Comparison of ENCODE assay signal across 8 cellular contexts in genomic region chr10:33336606-33337334, GRCh38. TPM values are rescaled to one million over a fixed set of nuclear protein-coding genes. Genes with fewer than 3 reads are reported as not detected.
DNase-seq lines count a peak whose midpoint lies in the region; ATAC-seq and TF ChIP-seq lines count a peak whose summit lies in the region.

No MANE protein-coding gene starts in this region.

- H3K4me1 ChIP-seq in SJCRH30 (peaks cover 5% of the 10 kb centered on the region; the same call in 1 of the 2 replicates), mucosa of descending colon (ENCODE audit: low read depth) (no peaks in the 10 kb centered on the region), vagina (peaks cover 35% of the 10 kb centered on the region)

- ATAC-seq in mucosa of descending colon = peak; percentile 5
- no peak for ATAC-seq in HG02870 (IDR thresholded peaks at IDR 0.05; ENCODE audit: unreplicated experiment)

- H3K27ac ChIP-seq in SJCRH30 (no peak overlapping the region), vagina (peak overlapping the region; percentile 85)

- no peak for TF ChIP-seq CTCF in epithelial cell of proximal tubule (conservative IDR thresholded peaks at IDR 0.05; ENCODE audit: low read depth, low read length)
- TF ChIP-seq CTCF in mucosa of descending colon (IDR thresholded peaks at IDR 0.05) = no peak
- no peak for TF ChIP-seq CTCF in vagina (IDR thresholded peaks at IDR 0.05)

- H3K4me3 ChIP-seq in SJCRH30 (peak overlapping the region; percentile 75), epithelial cell of proximal tubule (ENCODE audit: low read depth, low read length) (peak overlapping the region; percentile 80), mucosa of descending colon (no peak overlapping the region), vagina (peak overlapping the region; percentile 80 to 86)

- no peak for TF ChIP-seq POLR2A in vagina (IDR thresholded peaks at IDR 0.05)

- H3K36me3 ChIP-seq in SJCRH30 (no peaks in the 10 kb centered on the region), mucosa of descending colon (ENCODE audit: low read depth) (no peaks in the 10 kb centered on the region), vagina (no peaks in the 10 kb centered on the region)

- peak; percentile 20 for DNase-seq in NCI-H2171 treated with DMSO at 0.1 percent for 48 hours (lab: John Stamatoyannopoulos, UW)
- DNase-seq in NCI-H2171 (lab: John Stamatoyannopoulos, UW) = no peak
- DNase-seq in SJCRH30 = peak; percentile 11 to 30
- no peak for DNase-seq in epithelial cell of proximal tubule (ENCODE audit: low read depth)
- DNase-seq in mucosa of descending colon = peak; percentile 31 to 62 (median 60)
- DNase-seq in vagina (ENCODE audit: extremely low spot score in 2 of 2) = no peak
- DNase-seq in DMS114 treated with DMSO at 0.1 percent for 48 hours (lab: John Stamatoyannopoulos, UW; ENCODE audit: unreplicated experiment) = no peak

- no peaks in the 10 kb centered on the region for H3K9me3 ChIP-seq in SJCRH30 (replicated peaks)
- no peaks in the 10 kb centered on the region for H3K9me3 ChIP-seq in mucosa of descending colon
- no peaks in the 10 kb centered on the region for H3K9me3 ChIP-seq in vagina

- H3K27me3 ChIP-seq in SJCRH30 = no peaks in the 10 kb centered on the region
- H3K27me3 ChIP-seq in vagina = no peaks in the 10 kb centered on the region

- intact Hi-C loops in mucosa of descending colon (cut with DNase I, micrococcal nuclease) = no loop called here
- intact Hi-C loops in vagina (cut with DNase I) = loop anchor here (10.0 kb wide), 3 partner anchors 142 to 768 kb away; no protein-coding TSS in a partner anchor

RNA-seq across cellular contexts. Expression of gene NRP1, which starts 2.3 kb away (rescaled TPM):
- total RNA-seq in SJCRH30 (2014; rRNA removed; shearing (Covaris generic)) = 17.2 and 21.2 TPM in 2 replicates
- total RNA-seq in epithelial cell of proximal tubule (62.7 and 89.4 TPM in 2 replicates), mucosa of descending colon (10 to 100 TPM; 12.3 to 52.3 (median 33.2) TPM), vagina (52.5 TPM)

Comparison
In these comparisons a context has a peak if more than half of its experiments do, and no peak if none do; other contexts are left out.
1. DNase-seq: peak in NCI-H2171 treated with DMSO at 0.1 percent for 48 hours (single experiment), SJCRH30 (2 of 2) and mucosa of descending colon (3 of 3); none in NCI-H2171 (single experiment), epithelial cell of proximal tubule (single experiment), vagina (0 of 2) and DMS114 treated with DMSO at 0.1 percent for 48 hours (single experiment).